ENCODE assay signal across 19 cellular contexts in the genomic region with DNA sequence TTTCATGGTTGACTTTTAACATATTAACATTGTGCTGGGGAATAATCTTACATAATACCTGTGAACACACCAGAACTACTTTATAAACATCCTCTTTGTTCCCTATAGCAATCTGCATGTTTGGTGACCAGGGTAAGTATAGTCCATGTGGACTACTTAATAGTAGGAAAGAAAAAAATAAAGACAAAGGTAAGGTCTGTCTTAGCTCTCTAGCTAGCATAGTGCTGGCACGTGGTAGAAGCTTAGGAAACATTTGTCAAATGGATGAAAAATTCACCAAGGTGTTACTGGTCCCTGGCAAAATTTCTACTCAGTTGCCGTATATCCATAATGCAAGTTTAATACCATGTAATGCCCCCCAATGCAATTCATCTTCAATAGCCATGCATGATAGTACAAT.
A peak's percentile ranks its signal among the peaks of the same experiment; 100 is the strongest.
DNase-seq lines count a peak whose midpoint lies in the region; ATAC-seq, FAIRE-seq and TF ChIP-seq lines count a peak whose summit lies in the region.
"Had no signal": no experiment of that assay in that cellular context is flagged by ENCODE, and none has a peak within 500 bp of the region (broad histone marks: within the 10 kb centered on the region; RNA-seq: fewer than 3 reads in every experiment).

No MANE protein-coding gene starts in this region.

- POLR2A ChIA-PET in A549 (lab: Yijun Ruan, JAX): interaction anchor here (1.5 kb wide), 1 partner anchor 79 kb away, joined by 7 read pairs; no protein-coding TSS in a partner anchor

- TF ChIP-seq POLR2A in A549 (IDR thresholded peaks at IDR 0.05; ENCODE audit: low read length): no peak

- 90% methylated on average over 2 of the region's 2 CpGs for WGBS in A549 (ENCODE audit: missing lambda C conversion rate)

- H3K4me1 ChIP-seq in A549: peaks cover 17% of the 10 kb centered on the region
- peaks cover 8 to 50% of the 10 kb centered on the region in 2 donors for H3K4me1 ChIP-seq in left lung
- H3K4me1 ChIP-seq: SJCRH30 had no signal

- peak overlapping the region; percentile 69 to 88 for H3K27ac ChIP-seq in A549
- H3K27ac ChIP-seq in left lung: peak overlapping the region; percentile 15 to 78
- H3K27ac ChIP-seq: SJCRH30 had no signal

- no peaks in the 10 kb centered on the region for H3K9me3 ChIP-seq in A549
- no peaks in the 10 kb centered on the region for H3K9me3 ChIP-seq in left lung
- H3K9me3 ChIP-seq: SJCRH30 had no signal

- H3K27me3 ChIP-seq in left lung: no peaks in the 10 kb centered on the region
- H3K27me3 ChIP-seq: SJCRH30 had no signal

- no TSS peak for BruUV-seq in Calu3 (replicated peaks; lab: Mats Ljungman, UMichigan)

- TF ChIP-seq RAD21 in A549 (conservative IDR thresholded peaks at IDR 0.05 in 1 of 2, IDR thresholded peaks at IDR 0.05 in 1 of 2): no peak

- H3K27ac Mint-ChIP-seq in Calu3 (ENCODE audit: unreplicated experiment): peak overlapping the region; percentile 77
- H3K27ac Mint-ChIP-seq: B cell; CD8-positive, alpha-beta T cell had no signal

- H3K4me2 ChIP-seq in A549: peak overlapping the region; percentile 65

- no peaks in the 10 kb centered on the region for H3K36me3 Mint-ChIP-seq in Calu3 (ENCODE audit: insufficient read depth, unreplicated experiment)
- H3K36me3 Mint-ChIP-seq: CD8-positive, alpha-beta T cell had no signal

- H3K27me3 Mint-ChIP-seq in Calu3 (ENCODE audit: unreplicated experiment): no peaks in the 10 kb centered on the region

- peak in 1 of 2 experiments; percentile 24; a peak in 2 of 6 replicates for ATAC-seq in A549
- peak; percentile 27 for ATAC-seq in left lung
- ATAC-seq: HepG2 had no signal

- H3K4me3 ChIP-seq in A549 (no peak overlapping the region), left lung (no peak overlapping the region)
- H3K4me3 ChIP-seq: SJCRH30 had no signal

- no peaks in the 10 kb centered on the region for H3K36me3 ChIP-seq in left lung
- H3K36me3 ChIP-seq: SJCRH30 had no signal

- intact Hi-C loops in Calu3 (cut with micrococcal nuclease; ENCODE audit: unreplicated experiment) (no loop called here), left lung (cut with DNase I) (no loop called here), posterior cingulate gyrus (cut with DNase I) (no loop called here)

- CTCF ChIA-PET in A549 (lab: Yijun Ruan, JAX): interaction anchor here (1.0 to 1.8 kb wide), 3 partner anchors 17 to 80 kb away, joined by 3 to 4 read pairs (median 4); no protein-coding TSS in a partner anchor
- CTCF ChIA-PET in Calu3 (lab: Charles Lee): no interaction called here

- H3K4me1 Mint-ChIP-seq in Calu3 (ENCODE audit: low read depth, unreplicated experiment): peaks cover 12% of the 10 kb centered on the region

- in situ Hi-C loops in SK-MEL-5 (cut with HindIII; ENCODE audit: low pct_unique_long_range_greater_than_20kb, low sequenced_read_pairs): no loop called here

- TF ChIP-seq EP300 in A549 (IDR thresholded peaks at IDR 0.05): no peak

- no peak for TF ChIP-seq CTCF in A549 (IDR thresholded peaks at IDR 0.05)
- no peak for TF ChIP-seq CTCF in Calu3 (IDR thresholded peaks at IDR 0.05; ENCODE audit: unreplicated experiment)
- no peak for TF ChIP-seq CTCF in left lung (IDR thresholded peaks at IDR 0.05)

- H3K4me3 Mint-ChIP-seq in Calu3 (ENCODE audit: low read depth, unreplicated experiment): no peak overlapping the region
- H3K4me3 Mint-ChIP-seq: B cell; CD8-positive, alpha-beta T cell had no signal

- H3K9me3 Mint-ChIP-seq in Calu3 (ENCODE audit: low read depth, unreplicated experiment): no peaks in the 10 kb centered on the region
- H3K9me3 Mint-ChIP-seq: CD8-positive, alpha-beta T cell had no signal

- no peak for FAIRE-seq in A549 (lab: Jason Lieb, UNC)
- FAIRE-seq: HepG2 had no signal

- DNase-seq in A549 (ENCODE audit: low read depth in 1 of 2, low spot score in 1 of 2) (no peak), Calu3 (no peak), SK-MEL-5 (ENCODE audit: low read depth, low spot score) (peak; percentile 44), left lung (no peak), posterior cingulate gyrus (no peak), NCI-H2196 treated with DMSO at 0.1 percent for 48 hours (lab: John Stamatoyannopoulos, UW; ENCODE audit: unreplicated experiment) (no peak)
- no peak for DNase-seq in activated T-cell treated with anti-CD3 and anti-CD28 coated beads, Interleukin-2, amount 50 U/mL, for 48 hours
- no peak for DNase-seq in stimulated activated CD4-positive, alpha-beta T cell treated with anti-CD3 and anti-CD28 coated beads, Interleukin-1b, Interleukin-23, amount 100 ng/mL, for 48 hours
- DNase-seq: CD8-positive, alpha-beta T cell; DMS 273 treated with DMSO at 0.1 percent for 48 hours; Karpas-422; MM.1S; NCI-H1930; NCI-H2171 treated with DMSO at 0.1 percent for 48 hours; NCI-H510A treated with DMSO at 0.1 percent for 48 hours; RPMI8226; SJCRH30 had no signal

TF ChIP-seq in A549, 52 proteins besides CTCF, POLR2A, EP300 and RAD21:
- TF ChIP-seq NPAS2 (CRISPR knock-in tag; IDR thresholded peaks at IDR 0.05; ENCODE audit: borderline replicate concordance) (no peak), MAFK (IDR thresholded peaks at IDR 0.05; ENCODE audit: partially characterized antibody) (no peak), HOXB5 (CRISPR knock-in tag; IDR thresholded peaks at IDR 0.05) (no peak), CBX8 (IDR thresholded peaks at IDR 0.05) (no peak), MAZ (IDR thresholded peaks at IDR 0.05; ENCODE audit: borderline replicate concordance, low read depth, low read length) (no peak), TFCP2L1 (CRISPR knock-in tag; IDR thresholded peaks at IDR 0.05) (no peak), FOXS1 (CRISPR knock-in tag; IDR thresholded peaks at IDR 0.05) (no peak), ESRRA (IDR thresholded peaks at IDR 0.05; ENCODE audit: borderline replicate concordance, low read length) (no peak), FOSL2 (IDR thresholded peaks at IDR 0.05) (no peak), FOSL2 (CRISPR knock-in tag; IDR thresholded peaks at IDR 0.05) (no peak), POLR2AphosphoS2 (conservative IDR thresholded peaks at IDR 0.05; ENCODE audit: low read length) (no peak), ZSCAN20 (CRISPR knock-in tag; IDR thresholded peaks at IDR 0.05) (no peak), ZC3H11A (IDR thresholded peaks at IDR 0.05) (no peak), GATA3 (IDR thresholded peaks at IDR 0.05; ENCODE audit: borderline replicate concordance) (no peak), RCOR1 (IDR thresholded peaks at IDR 0.05; ENCODE audit: low read depth, low read length) (no peak)
- TF ChIP-seq, protein P1, sequence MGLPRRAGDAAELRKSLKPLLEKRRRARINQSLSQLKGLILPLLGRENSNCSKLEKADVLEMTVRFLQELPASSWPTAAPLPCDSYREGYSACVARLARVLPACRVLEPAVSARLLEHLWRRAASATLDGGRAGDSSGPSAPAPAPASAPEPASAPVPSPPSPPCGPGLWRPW (IDR thresholded peaks at IDR 0.05): no peak
- TF ChIP-seq, protein P2, sequence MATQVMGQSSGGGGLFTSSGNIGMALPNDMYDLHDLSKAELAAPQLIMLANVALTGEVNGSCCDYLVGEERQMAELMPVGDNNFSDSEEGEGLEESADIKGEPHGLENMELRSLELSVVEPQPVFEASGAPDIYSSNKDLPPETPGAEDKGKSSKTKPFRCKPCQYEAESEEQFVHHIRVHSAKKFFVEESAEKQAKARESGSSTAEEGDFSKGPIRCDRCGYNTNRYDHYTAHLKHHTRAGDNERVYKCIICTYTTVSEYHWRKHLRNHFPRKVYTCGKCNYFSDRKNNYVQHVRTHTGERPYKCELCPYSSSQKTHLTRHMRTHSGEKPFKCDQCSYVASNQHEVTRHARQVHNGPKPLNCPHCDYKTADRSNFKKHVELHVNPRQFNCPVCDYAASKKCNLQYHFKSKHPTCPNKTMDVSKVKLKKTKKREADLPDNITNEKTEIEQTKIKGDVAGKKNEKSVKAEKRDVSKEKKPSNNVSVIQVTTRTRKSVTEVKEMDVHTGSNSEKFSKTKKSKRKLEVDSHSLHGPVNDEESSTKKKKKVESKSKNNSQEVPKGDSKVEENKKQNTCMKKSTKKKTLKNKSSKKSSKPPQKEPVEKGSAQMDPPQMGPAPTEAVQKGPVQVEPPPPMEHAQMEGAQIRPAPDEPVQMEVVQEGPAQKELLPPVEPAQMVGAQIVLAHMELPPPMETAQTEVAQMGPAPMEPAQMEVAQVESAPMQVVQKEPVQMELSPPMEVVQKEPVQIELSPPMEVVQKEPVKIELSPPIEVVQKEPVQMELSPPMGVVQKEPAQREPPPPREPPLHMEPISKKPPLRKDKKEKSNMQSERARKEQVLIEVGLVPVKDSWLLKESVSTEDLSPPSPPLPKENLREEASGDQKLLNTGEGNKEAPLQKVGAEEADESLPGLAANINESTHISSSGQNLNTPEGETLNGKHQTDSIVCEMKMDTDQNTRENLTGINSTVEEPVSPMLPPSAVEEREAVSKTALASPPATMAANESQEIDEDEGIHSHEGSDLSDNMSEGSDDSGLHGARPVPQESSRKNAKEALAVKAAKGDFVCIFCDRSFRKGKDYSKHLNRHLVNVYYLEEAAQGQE (IDR thresholded peaks at IDR 0.05): no peak
- TF ChIP-seq, protein P3, sequence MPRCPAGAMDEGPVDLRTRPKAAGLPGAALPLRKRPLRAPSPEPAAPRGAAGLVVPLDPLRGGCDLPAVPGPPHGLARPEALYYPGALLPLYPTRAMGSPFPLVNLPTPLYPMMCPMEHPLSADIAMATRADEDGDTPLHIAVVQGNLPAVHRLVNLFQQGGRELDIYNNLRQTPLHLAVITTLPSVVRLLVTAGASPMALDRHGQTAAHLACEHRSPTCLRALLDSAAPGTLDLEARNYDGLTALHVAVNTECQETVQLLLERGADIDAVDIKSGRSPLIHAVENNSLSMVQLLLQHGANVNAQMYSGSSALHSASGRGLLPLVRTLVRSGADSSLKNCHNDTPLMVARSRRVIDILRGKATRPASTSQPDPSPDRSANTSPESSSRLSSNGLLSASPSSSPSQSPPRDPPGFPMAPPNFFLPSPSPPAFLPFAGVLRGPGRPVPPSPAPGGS (IDR thresholded peaks at IDR 0.05): no peak
TF ChIP-seq in A549: peak in this region for 0.
